Comparison of ENCODE assay signal across 8 cellular contexts in genomic region chr3:15575446-15575845, GRCh38. TPM values are rescaled to one million over a fixed set of nuclear protein-coding genes. Genes with fewer than 3 reads are reported as not detected.
"Had no signal": no experiment of that assay in that cellular context is flagged by ENCODE, and none has a peak within 500 bp of the region (broad histone marks: within the 10 kb centered on the region; RNA-seq: fewer than 3 reads in every experiment).

No MANE protein-coding gene starts in this region.

- ATAC-seq: GM23338, HepG2, K562 had no signal

- H3K9me3 ChIP-seq: HAP-1 had no signal

- H3K27ac ChIP-seq: HL-60 had no signal

- DNase-seq: KG1 had no signal

- H3K4me3 ChIP-seq: GM23338, HAP-1, K562 had no signal

- H2AFZ ChIP-seq: GM23338 had no signal

- H3K4me2 ChIP-seq: GM23338 had no signal

- H3K4me1 ChIP-seq: HAP-1 had no signal

RNA-seq across cellular contexts. Expression of gene COLQ, which starts 53.9 kb away (rescaled TPM):
- total RNA-seq: HT1080 had no signal
- polyA plus RNA-seq: IgD-negative memory B cell had no signal
